In genomic region chr22:43643362-43643761, GRCh38 we compare ENCODE assay signal across 26 cellular contexts.
DNase-seq lines count a peak whose midpoint lies in the region; ATAC-seq and TF ChIP-seq lines count a peak whose summit lies in the region.
"Had no signal": no experiment of that assay in that cellular context is flagged by ENCODE, and none has a peak within 500 bp of the region (broad histone marks: within the 10 kb centered on the region; RNA-seq: fewer than 3 reads in every experiment).

No MANE protein-coding gene starts in this region.

- POLR2A ChIA-PET in MCF 10A (lab: Yijun Ruan, JAX) = no interaction called here

- BruUV-seq in MCF 10A (replicated peaks; lab: Mats Ljungman, UMichigan) = no TSS peak

- TF ChIP-seq POLR2A in breast epithelium (IDR thresholded peaks at IDR 0.05) (no peak), body of pancreas (IDR thresholded peaks at IDR 0.05) (no peak)

- H3K4me3 Mint-ChIP-seq in MCF 10A (ENCODE audit: unreplicated experiment) = no peak overlapping the region
- H3K4me3 Mint-ChIP-seq: activated CD8-positive, alpha-beta T cell treated with anti-CD3 and anti-CD28 coated beads, Interleukin-2, amount 10 ng/mL, durations not matched to agents 7 days and 5 days; activated naive CD8-positive, alpha-beta T cell treated with anti-CD3 and anti-CD28 coated beads, Interleukin-2, amount 10 ng/mL, durations not matched to agents 7 days and 5 days; nephron; WTC11 had no signal

- H3K27me3 ChIP-seq in breast epithelium (no peaks in the 10 kb centered on the region), body of pancreas (no peaks in the 10 kb centered on the region), colonic mucosa (no peaks in the 10 kb centered on the region)
- H3K27me3 ChIP-seq: foreskin keratinocyte, MG63, stomach had no signal

- peaks cover 11% of the 10 kb centered on the region for H3K9me3 Mint-ChIP-seq in MCF 10A (ENCODE audit: unreplicated experiment)

- no peak overlapping the region for H3K27ac ChIP-seq in breast epithelium
- no peak overlapping the region for H3K27ac ChIP-seq in body of pancreas
- H3K27ac ChIP-seq in colonic mucosa = no peak overlapping the region
- H3K27ac ChIP-seq: epithelial cell of prostate, foreskin keratinocyte, PC-9, psoas muscle, SJSA1, skin epidermis, stomach had no signal

- no peak overlapping the region for H3K4me3 ChIP-seq in breast epithelium
- no peak overlapping the region for H3K4me3 ChIP-seq in body of pancreas
- no peak overlapping the region for H3K4me3 ChIP-seq in colonic mucosa
- H3K4me3 ChIP-seq: GM12878, MG63, PC-9, psoas muscle, SJSA1, skin epidermis, stomach had no signal

- H3K36me3 ChIP-seq in breast epithelium (no peaks in the 10 kb centered on the region), body of pancreas (replicated peaks in 1 of 2; ENCODE audit: insufficient read depth in 1 of 2, low read depth in 2 of 2) (no peaks in the 10 kb centered on the region), colonic mucosa (no peaks in the 10 kb centered on the region)
- H3K36me3 ChIP-seq: MG63, SJSA1, stomach had no signal

- intact Hi-C loops in breast epithelium (cut with DNase I; ENCODE audit: low total_unique reads) (no loop called here), MCF 10A (cut with micrococcal nuclease) (no loop called here), body of pancreas (cut with DNase I) (no loop called here), colonic mucosa (cut with DNase I) (no loop called here)

- H3K4me1 Mint-ChIP-seq in MCF 10A (ENCODE audit: insufficient read depth, unreplicated experiment) = no peaks in the 10 kb centered on the region
- H3K4me1 Mint-ChIP-seq: activated naive CD8-positive, alpha-beta T cell treated with anti-CD3 and anti-CD28 coated beads, Interleukin-2, amount 10 ng/mL, durations not matched to agents 7 days and 5 days; nephron; WTC11 had no signal

- H3K9me3 ChIP-seq in breast epithelium (peaks cover 0 to 11% of the 10 kb centered on the region in 2 donors), body of pancreas (peaks cover 0 to 7% (median 0%) of the 10 kb centered on the region in 3 donors), colonic mucosa (no peaks in the 10 kb centered on the region)
- H3K9me3 ChIP-seq: SJSA1 had no signal

- CTCF ChIA-PET in MCF 10A (lab: Yijun Ruan, JAX) = interaction anchor here (0.6 kb wide), 1 partner anchor 37 kb away, joined by 3 read pairs; no protein-coding TSS in a partner anchor

- H3K9ac ChIP-seq in colonic mucosa (ENCODE audit: low read depth in 2 of 2, low read length in 2 of 2) = no peak overlapping the region

- no peaks in the 10 kb centered on the region for H3K36me3 Mint-ChIP-seq in MCF 10A (ENCODE audit: insufficient read depth, unreplicated experiment)
- H3K36me3 Mint-ChIP-seq: activated naive CD8-positive, alpha-beta T cell treated with anti-CD3 and anti-CD28 coated beads, Interleukin-2, amount 10 ng/mL, durations not matched to agents 7 days and 5 days had no signal

- DNase-seq in breast epithelium (ENCODE audit: low spot score in 2 of 2) (peak; percentile 25 to 75), MCF 10A (ENCODE audit: unreplicated experiment) (no peak), SHP77 treated with DMSO at 0.1 percent for 48 hours (lab: John Stamatoyannopoulos, UW) (peak; percentile 45), inferior parietal cortex (ENCODE audit: extremely low spot score) (peak; percentile 19), body of pancreas (no peak), colonic mucosa (no peak)
- DNase-seq in activated CD4-positive, alpha-beta T cell treated with anti-CD3 and anti-CD28 coated beads, Interleukin-2, amount 50 U/mL, for 48 hours = no peak
- no peak for DNase-seq in stimulated activated CD4-positive, alpha-beta T cell treated with anti-CD3 and anti-CD28 coated beads, Interleukin-4, amount 100 ng/mL, for 4 hours
- DNase-seq: activated CD8-positive, alpha-beta T cell treated with anti-CD3 and anti-CD28 coated beads, Interleukin-2, amount 10 ng/mL, durations not matched to agents 7 days and 5 days; activated naive CD8-positive, alpha-beta T cell treated with anti-CD3 and anti-CD28 coated beads, Interleukin-2, amount 10 ng/mL, durations not matched to agents 7 days and 5 days; DMS 273 treated with DMSO at 0.1 percent for 48 hours; foreskin keratinocyte; HCEC 1CT; MG63; NCI-H1930; NCI-H82; PC-9; psoas muscle; stimulated activated CD4-positive, alpha-beta T cell treated with anti-CD3 and anti-CD28 coated beads, Interleukin-2, amount 100 ng/mL, for 48 hours; stomach had no signal

- H3K27ac Mint-ChIP-seq in MCF 10A (ENCODE audit: low read depth, unreplicated experiment) = no peak overlapping the region
- H3K27ac Mint-ChIP-seq: activated CD8-positive, alpha-beta T cell treated with anti-CD3 and anti-CD28 coated beads, Interleukin-2, amount 10 ng/mL, durations not matched to agents 7 days and 5 days; activated naive CD8-positive, alpha-beta T cell treated with anti-CD3 and anti-CD28 coated beads, Interleukin-2, amount 10 ng/mL, durations not matched to agents 7 days and 5 days; nephron; WTC11 had no signal

- peaks cover 51% of the 10 kb centered on the region for H3K27me3 Mint-ChIP-seq in MCF 10A (ENCODE audit: insufficient read depth, unreplicated experiment)

- 67 to 83% methylated on average over 6 of the region's 6 CpGs for WGBS in body of pancreas, 2 donors

- H3K4me1 ChIP-seq in breast epithelium = no peaks in the 10 kb centered on the region
- no peaks in the 10 kb centered on the region for H3K4me1 ChIP-seq in body of pancreas
- no peaks in the 10 kb centered on the region for H3K4me1 ChIP-seq in colonic mucosa
- H3K4me1 ChIP-seq: foreskin keratinocyte, psoas muscle, SJSA1, stomach had no signal

- no peak for TF ChIP-seq CTCF in breast epithelium (IDR thresholded peaks at IDR 0.05)
- TF ChIP-seq CTCF in MCF 10A (IDR thresholded peaks at IDR 0.05; ENCODE audit: unreplicated experiment) = no peak
- no peak for TF ChIP-seq CTCF in body of pancreas (IDR thresholded peaks at IDR 0.05)
- TF ChIP-seq CTCF in colonic mucosa (IDR thresholded peaks at IDR 0.05) = no peak

- no peak for ATAC-seq in body of pancreas
- ATAC-seq: activated CD8-positive, alpha-beta T cell treated with anti-CD3 and anti-CD28 coated beads, Interleukin-2, amount 10 ng/mL, durations not matched to agents 7 days and 5 days; foreskin keratinocyte; GM12878; psoas muscle; WTC11 had no signal

Comparison
In these comparisons a context has a peak if more than half of its experiments do, and no peak if none do; other contexts are left out.
1. DNase-seq: peak in breast epithelium (2 of 2), SHP77 treated with DMSO at 0.1 percent for 48 hours (single experiment) and inferior parietal cortex (single experiment); none in MCF 10A (single experiment), body of pancreas (0 of 4), activated CD4-positive, alpha-beta T cell treated with anti-CD3 and anti-CD28 coated beads, Interleukin-2, amount 50 U/mL, for 48 hours (0 of 2), stimulated activated CD4-positive, alpha-beta T cell treated with anti-CD3 and anti-CD28 coated beads, Interleukin-4, amount 100 ng/mL, for 4 hours (0 of 2) and colonic mucosa (single experiment).